In the genomic region with DNA sequence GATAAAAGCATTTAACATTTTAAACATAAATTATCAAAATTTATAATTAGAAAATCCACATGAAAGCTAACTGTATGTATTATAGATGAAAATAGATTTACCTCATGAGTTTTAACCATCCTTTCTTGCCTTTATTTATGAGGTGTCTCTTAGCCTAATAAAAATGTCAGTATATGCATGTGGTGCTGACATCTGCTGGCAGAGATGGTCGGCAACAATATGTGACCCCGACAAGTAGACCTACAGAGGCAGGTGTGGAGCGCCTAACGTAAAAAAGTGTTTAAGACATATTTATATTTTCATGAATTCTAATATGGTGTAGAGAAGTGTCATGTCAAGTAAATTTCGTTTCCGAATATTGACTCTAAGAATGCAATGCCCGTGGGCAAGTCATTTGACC, we compare ENCODE assay signal across 1 cellular context.
TF ChIP-seq lines count a peak whose summit lies in the region.

No MANE protein-coding gene starts in this region.

TF ChIP-seq in SK-N-SH treated with all-trans-retinoic acid at 6 μM for 48 hours, 23 proteins besides CTCF, POLR2A, EP300 and RAD21 (continued from another document):
- TF ChIP-seq ZC3H10 (CRISPR knock-in tag; IDR thresholded peaks at IDR 0.05) (no peak), ARNTL (CRISPR knock-in tag; IDR thresholded peaks at IDR 0.05; ENCODE audit: borderline replicate concordance, low read depth) (no peak), ZFP3 (CRISPR knock-in tag; IDR thresholded peaks at IDR 0.05) (no peak), TOX (CRISPR knock-in tag; IDR thresholded peaks at IDR 0.05; ENCODE audit: borderline replicate concordance) (no peak), ZFP30 (CRISPR knock-in tag; IDR thresholded peaks at IDR 0.05) (no peak), ISL1 (CRISPR knock-in tag; IDR thresholded peaks at IDR 0.05) (no peak)
